14 cellular contexts compared by ENCODE assay signal in the genomic region with DNA sequence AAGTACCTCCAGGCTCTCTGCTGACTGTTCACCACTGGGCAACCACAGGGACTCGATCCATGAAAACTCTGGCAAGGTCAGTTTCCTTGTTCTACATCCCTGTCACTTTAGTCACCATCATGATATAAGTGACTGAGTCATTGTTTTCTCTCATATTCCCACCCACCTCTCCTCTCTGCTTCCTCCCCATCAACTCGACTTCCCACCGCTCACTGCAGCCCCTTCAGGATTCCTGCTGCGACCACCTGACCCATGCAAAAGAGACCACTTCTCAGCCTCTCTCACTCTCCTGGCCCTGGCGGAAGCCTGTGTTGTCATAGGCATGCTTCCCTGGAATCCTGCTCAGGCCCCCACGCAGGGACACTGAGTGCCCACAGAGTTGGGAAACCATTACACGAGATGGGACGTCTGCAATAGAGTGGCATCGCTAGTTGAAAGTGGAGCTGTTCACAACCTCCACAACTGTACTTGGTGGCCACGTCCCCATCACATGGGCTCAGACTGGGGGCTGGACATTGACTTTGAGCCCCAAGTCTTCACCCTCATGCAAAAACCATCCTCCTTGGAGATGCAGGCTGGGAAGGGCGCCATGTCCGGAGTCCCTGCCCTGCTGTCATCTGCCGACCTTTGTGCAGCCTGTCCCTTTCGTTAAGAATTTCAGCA. TPM values are rescaled to one million over a fixed set of nuclear protein-coding genes. Genes with fewer than 3 reads are reported as not detected.
"Had no signal": no experiment of that assay in that cellular context is flagged by ENCODE, and none has a peak within 500 bp of the region (broad histone marks: within the 10 kb centered on the region; RNA-seq: fewer than 3 reads in every experiment).

No MANE protein-coding gene starts in this region.

- DNase-seq: activated CD4-positive, CD25-positive, alpha-beta regulatory T cell; immature natural killer cell; stimulated activated CD4-positive, alpha-beta T cell treated with anti-CD3 and anti-CD28 coated beads, Interleukin-4, amount 100 ng/mL, for 1 hour had no signal

- H3K4me3 ChIP-seq: esophagus muscularis mucosa, tibial nerve had no signal

- H3K27me3 ChIP-seq: tibial nerve had no signal

- H3K4me1 ChIP-seq: esophagus muscularis mucosa, tibial nerve had no signal

- H3K27ac ChIP-seq: esophagus muscularis mucosa, tibial nerve had no signal

- ATAC-seq: natural killer cell treated with Interleukin-12 subunit alpha and Interleukin-12 subunit beta and Interleukin-15 and Interleukin-18, amount 100 ng/mL, for 72 hours had no signal

- H3K36me3 ChIP-seq: esophagus muscularis mucosa, tibial nerve had no signal

RNA-seq across cellular contexts. Expression of gene TFF2, which starts 1.8 kb away (rescaled TPM):
- total RNA-seq: aorta; bronchial epithelial cell; esophagus muscularis mucosa; fibroblast of villous mesenchyme; lung microvascular endothelial cell; mononuclear cell; natural killer cell treated with Interleukin-12 subunit alpha and Interleukin-12 subunit beta and Interleukin-15 and Interleukin-18, amount 100 ng/mL, for 72 hours; omental fat pad; pulmonary artery endothelial cell; T-helper 2 cell treated with Interferon-gamma antibody and Interleukin-4, amounts not matched to agents 100 ng/mL and 5 ng/mL, for 36 hours; tibial nerve had no signal

RNA-seq across cellular contexts. Expression of gene TFF1, which starts 13.8 kb away (rescaled TPM):
- total RNA-seq: aorta; bronchial epithelial cell; esophagus muscularis mucosa; fibroblast of villous mesenchyme; lung microvascular endothelial cell; mononuclear cell; natural killer cell treated with Interleukin-12 subunit alpha and Interleukin-12 subunit beta and Interleukin-15 and Interleukin-18, amount 100 ng/mL, for 72 hours; omental fat pad; pulmonary artery endothelial cell; T-helper 2 cell treated with Interferon-gamma antibody and Interleukin-4, amounts not matched to agents 100 ng/mL and 5 ng/mL, for 36 hours; tibial nerve had no signal

RNA-seq across cellular contexts. Expression of gene TFF3, which starts 37.4 kb away (rescaled TPM):
- total RNA-seq: fibroblast of villous mesenchyme; mononuclear cell; natural killer cell treated with Interleukin-12 subunit alpha and Interleukin-12 subunit beta and Interleukin-15 and Interleukin-18, amount 100 ng/mL, for 72 hours; pulmonary artery endothelial cell; T-helper 2 cell treated with Interferon-gamma antibody and Interleukin-4, amounts not matched to agents 100 ng/mL and 5 ng/mL, for 36 hours had no signal

RNA-seq across cellular contexts. Expression of gene TMPRSS3, which starts 43.3 kb away (rescaled TPM):
- total RNA-seq: esophagus muscularis mucosa, fibroblast of villous mesenchyme, lung microvascular endothelial cell, pulmonary artery endothelial cell, tibial nerve had no signal

RNA-seq across cellular contexts. Expression of gene UBASH3A, which starts 51.1 kb away (rescaled TPM):
- total RNA-seq: bronchial epithelial cell, fibroblast of villous mesenchyme, lung microvascular endothelial cell, pulmonary artery endothelial cell had no signal
